In genomic region chr6:157761926-157762325, GRCh38 we compare ENCODE assay signal across 12 cellular contexts.
A peak's percentile ranks its signal among the peaks of the same experiment; 100 is the strongest.
DNase-seq lines count a peak whose midpoint lies in the region; ATAC-seq, FAIRE-seq and TF ChIP-seq lines count a peak whose summit lies in the region.
"Had no signal": no experiment of that assay in that cellular context is flagged by ENCODE, and none has a peak within 500 bp of the region (broad histone marks: within the 10 kb centered on the region; RNA-seq: fewer than 3 reads in every experiment).

No MANE protein-coding gene starts in this region.

- POLR2A ChIA-PET in K562 (lab: Yijun Ruan, JAX) = interaction anchor here (0.7 to 2.0 kb wide), 4 partner anchors 66 to 112 kb away, joined by 3 to 4 read pairs (median 3); no protein-coding TSS in a partner anchor

- no TSS peak for BruUV-seq in K562 (replicated peaks; lab: Mats Ljungman, UMichigan)

- ATAC-seq in K562 (no peak), GM21825 (IDR thresholded peaks at IDR 0.05; ENCODE audit: unreplicated experiment) (no peak)
- ATAC-seq: psoas muscle had no signal

- intact Hi-C loops in activated CD4-positive, alpha-beta T cell treated with anti-CD3 and anti-CD28 coated beads, Interleukin-2, amount 10 ng/mL, durations not matched to agents 24 days and 14 days (cut with micrococcal nuclease) = loop anchor here (1.0 to 5.0 kb wide), 11 partner anchors 98 to 1257 kb away; partner anchors contain the start of gene SYNJ2
- intact Hi-C loops in K562 (cut with micrococcal nuclease) = loop anchor here (2.0 kb wide), 1 partner anchor 63 kb away; no protein-coding TSS in a partner anchor

- H3K4me3 ChIP-seq in K562 = no peak overlapping the region
- no peak overlapping the region for H3K4me3 ChIP-seq in smooth muscle cell
- H3K4me3 ChIP-seq: psoas muscle had no signal

- H3K36me3 Mint-ChIP-seq in activated CD4-positive, alpha-beta T cell treated with anti-CD3 and anti-CD28 coated beads, Interleukin-2, amount 10 ng/mL, durations not matched to agents 24 days and 14 days (ENCODE audit: low read depth) = no peaks in the 10 kb centered on the region
- peaks cover 2% of the 10 kb centered on the region for H3K36me3 Mint-ChIP-seq in IgD-negative memory B cell
- H3K36me3 Mint-ChIP-seq: mesothelial cell of epicardium had no signal

- peak; percentile 60 for DNase-seq in activated CD4-positive, alpha-beta T cell treated with anti-CD3 and anti-CD28 coated beads, Interleukin-2, amount 10 ng/mL, durations not matched to agents 24 days and 14 days
- no peak for DNase-seq in activated CD4-positive, alpha-beta T cell treated with anti-CD3 and anti-CD28 coated beads for 1 hour
- no peak for DNase-seq in K562 (ENCODE audit: extremely low read depth in 1 of 4, low spot score in 3 of 4)
- no peak for DNase-seq in smooth muscle cell (lab: John Stamatoyannopoulos, UW; ENCODE audit: unreplicated experiment)
- no peak for DNase-seq in SIG-M5 treated with dmso at 0.1 percent for 504 hours (lab: John Stamatoyannopoulos, UW; ENCODE audit: unreplicated experiment)
- no peak for DNase-seq in SK-N-DZ (ENCODE audit: low spot score)
- DNase-seq: NCI-H774, psoas muscle had no signal

- H3F3A ChIP-seq in smooth muscle cell (ENCODE audit: low read depth) = peaks cover 23% of the 10 kb centered on the region

- H3K36me3 ChIP-seq in K562 (ENCODE audit: control insufficient read depth, insufficient read depth, low read length) (no peaks in the 10 kb centered on the region), smooth muscle cell (ENCODE audit: low read depth) (no peaks in the 10 kb centered on the region)

- H3K79me2 ChIP-seq in K562 (ENCODE audit: control insufficient read depth, insufficient read depth, low read length) = no peaks in the 10 kb centered on the region
- H3K79me2 ChIP-seq in smooth muscle cell (ENCODE audit: low read depth) = no peaks in the 10 kb centered on the region

- H3K27me3 ChIP-seq in K562 (ENCODE audit: control insufficient read depth in 2 of 2, insufficient read depth in 2 of 2, low read length in 2 of 2) (no peaks in the 10 kb centered on the region), smooth muscle cell (ENCODE audit: low read depth) (no peaks in the 10 kb centered on the region)

- H3K27ac Mint-ChIP-seq in activated CD4-positive, alpha-beta T cell treated with anti-CD3 and anti-CD28 coated beads, Interleukin-2, amount 10 ng/mL, durations not matched to agents 24 days and 14 days = peak overlapping the region; percentile 96
- peak overlapping the region in 1 of 3 donors; percentile 97 for H3K27ac Mint-ChIP-seq in IgD-negative memory B cell

- in situ Hi-C loops in K562 (cut with MboI) = no loop called here

- H2AFZ ChIP-seq in K562 (ENCODE audit: low read depth, low read length) (peak overlapping the region; percentile 16), smooth muscle cell (ENCODE audit: low read depth) (no peak overlapping the region)

- peaks cover 6% of the 10 kb centered on the region for H3K27me3 Mint-ChIP-seq in activated CD4-positive, alpha-beta T cell treated with anti-CD3 and anti-CD28 coated beads, Interleukin-2, amount 10 ng/mL, durations not matched to agents 24 days and 14 days
- peaks cover 1% of the 10 kb centered on the region for H3K27me3 Mint-ChIP-seq in IgD-negative memory B cell

- no peak for TF ChIP-seq RAD21 in K562 (CRISPR knock-in tag; conservative IDR thresholded peaks at IDR 0.05 in 1 of 2, IDR thresholded peaks at IDR 0.05 in 1 of 2)

- CTCF ChIA-PET in K562 (lab: Yijun Ruan, JAX; ENCODE audit: low intra/inter-chr PET ratio) = no interaction called here

- no peaks in the 10 kb centered on the region for H3K9me3 Mint-ChIP-seq in activated CD4-positive, alpha-beta T cell treated with anti-CD3 and anti-CD28 coated beads, Interleukin-2, amount 10 ng/mL, durations not matched to agents 24 days and 14 days
- H3K9me3 Mint-ChIP-seq in IgD-negative memory B cell = no peaks in the 10 kb centered on the region
- H3K9me3 Mint-ChIP-seq: mesothelial cell of epicardium had no signal

- peaks cover 78% of the 10 kb centered on the region for H3K4me1 Mint-ChIP-seq in activated CD4-positive, alpha-beta T cell treated with anti-CD3 and anti-CD28 coated beads, Interleukin-2, amount 10 ng/mL, durations not matched to agents 24 days and 14 days
- H3K4me1 Mint-ChIP-seq in IgD-negative memory B cell = peaks cover 35 to 68% (median 57%) of the 10 kb centered on the region in 3 donors

- peak overlapping the region; percentile 71 for H3K4me3 Mint-ChIP-seq in activated CD4-positive, alpha-beta T cell treated with anti-CD3 and anti-CD28 coated beads, Interleukin-2, amount 10 ng/mL, durations not matched to agents 24 days and 14 days
- peak overlapping the region in 3 of 4 donors; percentile 22 to 87 (median 85) for H3K4me3 Mint-ChIP-seq in IgD-negative memory B cell
- H3K4me3 Mint-ChIP-seq: mesothelial cell of epicardium had no signal

- no peaks in the 10 kb centered on the region for H3K9me1 ChIP-seq in K562 (ENCODE audit: control insufficient read depth, insufficient read depth, low read length)

- H3K4me1 ChIP-seq in K562 (replicated peaks in 1 of 2; ENCODE audit: control insufficient read depth in 2 of 2, insufficient read depth in 2 of 2, low read length in 2 of 2) (peaks cover 42 to 67% of the 10 kb centered on the region in 2 experiments), smooth muscle cell (ENCODE audit: low read depth) (peaks cover 5% of the 10 kb centered on the region)

- no peak overlapping the region for H3K4me2 ChIP-seq in K562 (ENCODE audit: insufficient read depth, low read length)
- no peak overlapping the region for H3K4me2 ChIP-seq in smooth muscle cell

- H3K27ac ChIP-seq in K562 (ENCODE audit: extremely low read depth, low read depth, low read length) (no peak overlapping the region), smooth muscle cell (ENCODE audit: low read depth) (peak overlapping the region; percentile 93)
- H3K27ac ChIP-seq: psoas muscle had no signal

- no peak for TF ChIP-seq EP300 in K562 (IDR thresholded peaks at IDR 0.05; ENCODE audit: low read length)

- peak overlapping the region in 1 of 2 experiments; percentile 18; a peak in 1 of 4 replicates for H3K9ac ChIP-seq in K562 (ENCODE audit: insufficient read depth in 1 of 2, low read depth in 2 of 2, low read length in 2 of 2)
- no peak overlapping the region for H3K9ac ChIP-seq in smooth muscle cell (ENCODE audit: low read depth)

- no peaks in the 10 kb centered on the region for H4K20me1 ChIP-seq in K562 (replicated peaks; ENCODE audit: control insufficient read depth, insufficient read depth, low read length)
- no peaks in the 10 kb centered on the region for H4K20me1 ChIP-seq in smooth muscle cell (ENCODE audit: low read depth)

- no peak for TF ChIP-seq POLR2A in K562 (conservative IDR thresholded peaks at IDR 0.05)

- no peak for TF ChIP-seq CTCF in K562 (IDR thresholded peaks at IDR 0.05 in 2 of 3, conservative IDR thresholded peaks at IDR 0.05 in 1 of 3; ENCODE audit: insufficient read depth in 2 of 3, low read depth in 1 of 3, low read length in 3 of 3)
- TF ChIP-seq CTCF in smooth muscle cell (IDR thresholded peaks at IDR 0.05; ENCODE audit: borderline replicate concordance, insufficient read depth, poor library complexity, severe bottlenecking) = no peak

- no peaks in the 10 kb centered on the region for H3K9me3 ChIP-seq in K562 (replicated peaks; ENCODE audit: control insufficient read depth, insufficient read depth, low read depth, low read length)
- no peaks in the 10 kb centered on the region for H3K9me3 ChIP-seq in smooth muscle cell (replicated peaks; ENCODE audit: low read depth)
- H3K9me3 ChIP-seq: psoas muscle had no signal

- FAIRE-seq in K562 (lab: Jason Lieb, UNC) = no peak
- FAIRE-seq: G401.6 had no signal

- WGBS in K562 (ENCODE audit: insufficient coverage, low coverage, missing lambda C conversion rate) = 76% methylated on average over 13 of the region's 13 CpGs
- WGBS in smooth muscle cell (ENCODE audit: low lambda C conversion rate) = 93% methylated on average over 13 of the region's 13 CpGs

TF ChIP-seq in K562, 482 proteins besides CTCF, POLR2A, EP300 and RAD21 (continues in another document):
- TF ChIP-seq MAZ (CRISPR knock-in tag; conservative IDR thresholded peaks at IDR 0.05 in 1 of 2, IDR thresholded peaks at IDR 0.05 in 1 of 2) (0 out of 4 replicates have a peak, but pooled peaks of 1 of the 2 experiments have one; percentile 12), E2F1 (CRISPR knock-in tag; IDR thresholded peaks at IDR 0.05) (no peak), FOXP1 (CRISPR knock-in tag; IDR thresholded peaks at IDR 0.05) (0 out of 2 replicates have a peak, but pooled peaks have one; percentile 4), FOXA3 (CRISPR knock-in tag; conservative IDR thresholded peaks at IDR 0.05 in 1 of 2, IDR thresholded peaks at IDR 0.05 in 1 of 2) (0 out of 4 replicates have a peak, but pooled peaks of 1 of the 2 experiments have one; percentile 15), MAX (CRISPR knock-in tag; IDR thresholded peaks at IDR 0.05) (0 out of 2 replicates have a peak, but pooled peaks have one; percentile 30), USF1 (CRISPR knock-in tag; IDR thresholded peaks at IDR 0.05) (peak; percentile 1; the same call in 1 of the 2 replicates)
